ENCODE assay signal across 10 cellular contexts in the genomic region with DNA sequence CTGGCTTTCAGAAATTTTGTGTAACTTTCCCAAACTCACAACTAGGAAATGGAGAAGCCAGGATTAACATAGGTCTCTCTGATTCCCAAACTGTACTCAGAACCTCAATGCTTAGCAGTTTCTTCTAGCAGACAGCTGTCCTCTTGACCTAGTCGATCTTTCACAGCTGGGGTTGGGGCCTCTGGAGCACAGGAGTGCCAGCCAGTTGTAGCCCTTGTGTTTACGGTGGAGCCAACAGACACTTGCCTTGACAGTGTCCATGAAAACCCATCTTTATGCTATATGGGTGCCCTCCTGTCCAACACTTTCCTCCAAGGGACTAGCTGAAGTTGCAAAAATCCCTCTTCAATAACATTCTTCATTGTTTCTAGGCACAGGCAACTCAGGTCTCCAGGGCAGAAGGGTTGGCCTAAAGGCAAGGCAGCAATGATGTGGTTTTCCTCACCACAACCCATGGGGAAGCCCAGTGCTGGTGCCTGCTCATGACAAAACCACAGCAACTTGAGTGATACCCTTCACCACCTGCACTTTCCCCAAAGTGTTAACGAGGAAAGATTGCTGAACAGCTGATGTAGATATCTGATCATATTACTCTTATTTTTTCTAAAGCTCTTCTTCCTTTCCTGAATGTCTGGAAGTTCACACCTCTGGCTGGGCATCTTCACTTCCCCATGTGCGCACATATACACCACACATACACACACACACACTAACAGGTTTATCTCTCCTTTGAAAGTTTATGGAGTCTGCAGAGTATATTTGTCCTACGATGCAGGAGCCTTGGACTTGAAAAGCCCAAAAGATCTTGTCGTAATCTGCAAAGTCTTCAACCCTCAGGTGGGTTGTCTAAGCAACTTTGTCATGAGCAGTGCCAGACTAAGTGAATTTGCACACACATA. TPM values are rescaled to one million over a fixed set of nuclear protein-coding genes. Genes with fewer than 3 reads are reported as not detected.
DNase-seq lines count a peak whose midpoint lies in the region; ATAC-seq and TF ChIP-seq lines count a peak whose summit lies in the region.
"Had no signal": no experiment of that assay in that cellular context is flagged by ENCODE, and none has a peak within 500 bp of the region (broad histone marks: within the 10 kb centered on the region; RNA-seq: fewer than 3 reads in every experiment).

No MANE protein-coding gene starts in this region.

- no peak overlapping the region for H3K9ac ChIP-seq in GM23248

- H3F3A ChIP-seq in GM23248 (ENCODE audit: insufficient read depth): no peaks in the 10 kb centered on the region

- no peak for TF ChIP-seq CTCF in CD14-positive monocyte (IDR thresholded peaks at IDR 0.05)
- TF ChIP-seq CTCF in OCI-LY7 (conservative IDR thresholded peaks at IDR 0.05; ENCODE audit: low read length): no peak

- H3K36me3 ChIP-seq in GM23248 (ENCODE audit: low read depth) (no peaks in the 10 kb centered on the region), OCI-LY7 (ENCODE audit: insufficient read depth, low read length) (no peaks in the 10 kb centered on the region)

- H3K4me3 ChIP-seq in GM23248 (no peak overlapping the region), OCI-LY7 (ENCODE audit: low read depth, low read length, poor library complexity, severe bottlenecking) (no peak overlapping the region)
- H3K4me3 ChIP-seq: skin epidermis had no signal

- 42 to 44% methylated on average over 6 of the region's 6 CpGs for WGBS in GM23248 (ENCODE audit: low coverage in 1 of 2, low lambda C conversion rate in 2 of 2, missing lambda C conversion rate in 2 of 2), 2 experiments

- H3K9me3 ChIP-seq in GM23248 (ENCODE audit: low read depth) (no peaks in the 10 kb centered on the region), OCI-LY7 (ENCODE audit: low read length) (no peaks in the 10 kb centered on the region)

- H3K79me2 ChIP-seq in GM23248 (ENCODE audit: insufficient read depth) (no peaks in the 10 kb centered on the region), OCI-LY7 (ENCODE audit: insufficient read depth, low read depth, low read length) (no peaks in the 10 kb centered on the region)

- H3K4me1 ChIP-seq in GM23248 (ENCODE audit: insufficient read depth) (no peaks in the 10 kb centered on the region), OCI-LY7 (ENCODE audit: insufficient read depth, low read length, poor library complexity, severe bottlenecking) (no peaks in the 10 kb centered on the region)

- POLR2A ChIA-PET in OCI-LY7 (lab: Charles Lee): no interaction called here

- H3K36me3 Mint-ChIP-seq in CD14-positive monocyte: no peaks in the 10 kb centered on the region

- peak; percentile 10 to 15 for DNase-seq in activated CD4-positive, alpha-beta T cell treated with anti-CD3 and anti-CD28 coated beads for 24 hours (ENCODE audit: low read depth in 2 of 2)
- DNase-seq in activated CD4-positive, alpha-beta T cell treated with anti-CD3 and anti-CD28 coated beads, Interleukin-2, amount 50 U/mL, for 1 hour: no peak
- peak; percentile 64 for DNase-seq in activated CD8-positive, alpha-beta memory T cell treated with anti-CD3 and anti-CD28 coated beads, Interleukin-2, amount 50 U/mL, for 48 hours
- DNase-seq in stimulated activated CD8-positive, alpha-beta memory T cell treated with anti-CD3 and anti-CD28 coated beads, Interleukin-12 subunit alpha, Interleukin-12 subunit beta, amount 100 ng/mL, for 4 hours (ENCODE audit: low read depth): peak; percentile 10
- DNase-seq in CD14-positive monocyte (ENCODE audit: low spot score): no peak
- no peak for DNase-seq in GM23248
- DNase-seq in OCI-LY7 (ENCODE audit: low spot score): no peak

- H3K27me3 Mint-ChIP-seq in CD14-positive monocyte (ENCODE audit: low read depth in 3 of 3): peaks cover 12 to 17% (median 14%) of the 10 kb centered on the region in 3 donors

- no TSS peak for BruUV-seq in OCI-LY7 (replicated peaks; lab: Mats Ljungman, UMichigan)

- H3K9me2 ChIP-seq in GM23248 (ENCODE audit: insufficient read depth): no peaks in the 10 kb centered on the region
- no peaks in the 10 kb centered on the region for H3K9me2 ChIP-seq in OCI-LY7 (ENCODE audit: insufficient read depth, low read length)

- in situ Hi-C loops in GM23248 (cut with MboI): no loop called here

- intact Hi-C loops in CD14-positive monocyte (cut with micrococcal nuclease) (no loop called here), OCI-LY7 (cut with micrococcal nuclease; ENCODE audit: unreplicated experiment) (no loop called here)

- H3K27ac Mint-ChIP-seq in CD14-positive monocyte: no peak overlapping the region

- H4K20me1 ChIP-seq in GM23248 (ENCODE audit: insufficient read depth) (no peaks in the 10 kb centered on the region), OCI-LY7 (ENCODE audit: insufficient read depth, low read length) (no peaks in the 10 kb centered on the region)

- peaks cover 0 to 5% (median 0%) of the 10 kb centered on the region in 7 donors for H3K9me3 Mint-ChIP-seq in CD14-positive monocyte

- CTCF ChIA-PET in OCI-LY7 (lab: Charles Lee; ENCODE audit: unreplicated experiment): no interaction called here

- no peak overlapping the region for H3K4me2 ChIP-seq in GM23248 (ENCODE audit: unreplicated experiment)
- H3K4me2 ChIP-seq in OCI-LY7 (ENCODE audit: low read length): no peak overlapping the region

- peaks cover 17% of the 10 kb centered on the region for H3K27me3 ChIP-seq in GM23248 (replicated peaks; ENCODE audit: insufficient read depth)

- ATAC-seq in HG03175 (IDR thresholded peaks at IDR 0.05; ENCODE audit: unreplicated experiment): peak; percentile 75

- H3K4me1 Mint-ChIP-seq in CD14-positive monocyte: no peaks in the 10 kb centered on the region

- no peak overlapping the region for H3K27ac ChIP-seq in GM23248
- no peak overlapping the region for H3K27ac ChIP-seq in OCI-LY7 (ENCODE audit: low read depth, low read length, poor library complexity, severe bottlenecking)
- H3K27ac ChIP-seq: skin epidermis, VCaP had no signal

- no peak overlapping the region for H2AFZ ChIP-seq in GM23248
- H2AFZ ChIP-seq in OCI-LY7 (ENCODE audit: low read length): no peak overlapping the region

- H3K4me3 Mint-ChIP-seq in CD14-positive monocyte: no peak overlapping the region

RNA-seq across cellular contexts. Expression of a gene that starts 11.0 kb away (rescaled TPM):
- polyA plus RNA-seq in CD14-positive monocyte (not detected), GM23248 (2016; fragmentation: Nextera tagmentation; extraction: Ambion mirVana) (not detected in 2 replicates)
- not detected in 2 replicates for total RNA-seq in GM23248 (2014; rRNA removed; shearing (Covaris generic))
- not detected in 2 replicates for total RNA-seq in OCI-LY7 (2014; rRNA removed; shearing (Covaris generic))
- not detected in 2 replicates for total RNA-seq in OCI-LY7 (2022)

RNA-seq across cellular contexts. Expression of a gene that starts 40.3 kb away (rescaled TPM):
- not detected for polyA plus RNA-seq in CD14-positive monocyte
- total RNA-seq in GM23248 (2014; rRNA removed; shearing (Covaris generic)): not detected in 2 replicates
- not detected in 2 replicates for polyA plus RNA-seq in GM23248 (2016; fragmentation: Nextera tagmentation; extraction: Ambion mirVana)
- not detected in 2 replicates for total RNA-seq in OCI-LY7 (2014; rRNA removed; shearing (Covaris generic))
- total RNA-seq in OCI-LY7 (2022): not detected in 2 replicates

Comparison
In these comparisons a context has a peak if more than half of its experiments do, and no peak if none do; other contexts are left out.
1. DNase-seq: peak in activated CD4-positive, alpha-beta T cell treated with anti-CD3 and anti-CD28 coated beads for 24 hours (2 of 2), activated CD8-positive, alpha-beta memory T cell treated with anti-CD3 and anti-CD28 coated beads, Interleukin-2, amount 50 U/mL, for 48 hours (single experiment) and stimulated activated CD8-positive, alpha-beta memory T cell treated with anti-CD3 and anti-CD28 coated beads, Interleukin-12 subunit alpha, Interleukin-12 subunit beta, amount 100 ng/mL, for 4 hours (single experiment); none in activated CD4-positive, alpha-beta T cell treated with anti-CD3 and anti-CD28 coated beads, Interleukin-2, amount 50 U/mL, for 1 hour (single experiment), CD14-positive monocyte (single experiment), GM23248 (single experiment) and OCI-LY7 (single experiment).